Comparison of ENCODE assay signal across 9 cellular contexts in the genomic region with DNA sequence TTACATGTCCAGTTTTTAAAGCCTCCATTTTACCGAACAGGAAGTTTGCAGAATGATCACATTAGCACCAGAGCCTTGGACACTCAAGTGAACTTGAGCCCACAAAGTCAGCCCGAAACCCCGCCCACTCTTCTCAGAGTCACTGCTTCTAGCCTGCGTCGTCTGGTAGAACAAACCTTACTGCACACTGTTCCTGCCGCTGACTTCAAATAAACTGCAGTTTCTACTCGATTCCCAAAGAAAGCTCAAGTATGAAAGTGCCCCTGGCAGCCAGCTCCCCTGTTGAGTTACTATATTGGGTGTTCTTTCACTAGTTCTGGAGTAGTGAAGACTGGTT.
DNase-seq lines count a peak whose midpoint lies in the region; ATAC-seq, FAIRE-seq and TF ChIP-seq lines count a peak whose summit lies in the region.
"Had no signal": no experiment of that assay in that cellular context is flagged by ENCODE, and none has a peak within 500 bp of the region (broad histone marks: within the 10 kb centered on the region; RNA-seq: fewer than 3 reads in every experiment).

No MANE protein-coding gene starts in this region.

- H3K9me3 ChIP-seq in ascending aorta (no peaks in the 10 kb centered on the region), kidney (ENCODE audit: control insufficient read depth in 1 of 2, low read length in 2 of 2) (no peaks in the 10 kb centered on the region)
- H3K9me3 ChIP-seq: SJSA1 had no signal

- H3K36me3 ChIP-seq in ascending aorta, result no peaks in the 10 kb centered on the region
- H3K36me3 ChIP-seq in kidney (ENCODE audit: control insufficient read depth in 1 of 2, insufficient read depth in 2 of 2, low read length in 2 of 2), result no peaks in the 10 kb centered on the region
- H3K36me3 ChIP-seq: SJSA1 had no signal

- ATAC-seq in HG03432 (IDR thresholded peaks at IDR 0.05; ENCODE audit: unreplicated experiment), result no peak
- no peak for ATAC-seq in GM18517 (IDR thresholded peaks at IDR 0.05; ENCODE audit: unreplicated experiment)

- peak overlapping the region; percentile 10 to 53 for H3K4me3 ChIP-seq in ascending aorta
- H3K4me3 ChIP-seq in kidney (ENCODE audit: low read length in 2 of 2), result no peak overlapping the region
- H3K4me3 ChIP-seq: SJSA1 had no signal

- peaks cover 6 to 35% of the 10 kb centered on the region in 2 donors for H3K4me1 ChIP-seq in ascending aorta
- peaks cover 0 to 3% of the 10 kb centered on the region in 2 donors for H3K4me1 ChIP-seq in kidney (ENCODE audit: control insufficient read depth in 1 of 2, insufficient read depth in 1 of 2, low read depth in 1 of 2, low read length in 2 of 2)
- H3K4me1 ChIP-seq: SJSA1 had no signal

- FAIRE-seq in kidney (lab: Jason Lieb, UNC), result no peak

- no peak overlapping the region for H3K9ac ChIP-seq in kidney (ENCODE audit: low read length in 2 of 2)

- DNase-seq in LHCN-M2 (ENCODE audit: low read depth) (peak; percentile 63), ascending aorta (ENCODE audit: low spot score in 2 of 2) (peak in 1 of 2 donors; percentile 91), kidney (peak; percentile 72), NCI-H128 (lab: John Stamatoyannopoulos, UW; ENCODE audit: unreplicated experiment) (no peak)
- DNase-seq in stimulated activated CD8-positive, alpha-beta memory T cell treated with anti-CD3 and anti-CD28 coated beads, Interleukin-4, amount 100 ng/mL, for 48 hours, result peak; percentile 39
- DNase-seq: stimulated activated CD4-positive, alpha-beta T cell treated with anti-CD3 and anti-CD28 coated beads, Interleukin-12 subunit alpha, Interleukin-12 subunit beta, amount 100 ng/mL, for 4 hours had no signal

- H3K27ac ChIP-seq in ascending aorta, result peak overlapping the region; percentile 81 to 82
- H3K27ac ChIP-seq in kidney (ENCODE audit: low read depth in 2 of 2, low read length in 2 of 2), result no peak overlapping the region
- H3K27ac ChIP-seq: SJSA1 had no signal

- TF ChIP-seq CTCF in ascending aorta (IDR thresholded peaks at IDR 0.05) (no peak), kidney (IDR thresholded peaks at IDR 0.05; ENCODE audit: borderline replicate concordance, extremely low read depth, insufficient read depth) (no peak)

- no peaks in the 10 kb centered on the region for H3K27me3 ChIP-seq in ascending aorta
- H3K27me3 ChIP-seq: SJSA1 had no signal

- intact Hi-C loops in ascending aorta (cut with DNase I) (no loop called here), kidney (cut with DNase I) (no loop called here)

Comparison
In these comparisons a context has a peak if more than half of its experiments do, and no peak if none do; other contexts are left out.
1. H3K27ac ChIP-seq: peak in ascending aorta (2 of 2); none in kidney (0 of 2).
2. H3K4me3 ChIP-seq: peak in ascending aorta (2 of 2); none in kidney (0 of 2).